1 cellular context compared by ENCODE assay signal in the genomic region with DNA sequence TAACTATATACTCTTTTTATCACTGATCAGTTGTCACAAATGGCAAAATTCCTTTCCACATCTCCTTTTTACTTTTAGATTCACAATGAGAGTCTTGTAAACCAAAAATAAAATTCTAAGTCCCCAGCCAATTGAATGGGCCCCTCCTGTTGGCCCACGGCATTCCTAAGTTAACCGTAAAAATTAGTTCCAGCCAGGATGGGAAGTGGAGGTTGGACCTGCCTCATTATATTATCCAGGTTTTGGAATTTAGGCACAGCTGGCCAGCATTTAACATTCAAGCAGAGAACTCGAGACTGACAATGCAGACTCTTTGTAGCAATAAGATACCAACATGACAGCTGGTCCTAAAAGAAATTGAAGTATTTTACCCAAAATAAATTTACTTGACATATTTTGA.
TF ChIP-seq lines count a peak whose summit lies in the region.

No MANE protein-coding gene starts in this region.

TF ChIP-seq in SK-N-SH treated with all-trans-retinoic acid at 6 μM for 48 hours, 23 proteins besides CTCF, POLR2A, EP300 and RAD21 (continued from another document):
- TF ChIP-seq, protein P1, sequence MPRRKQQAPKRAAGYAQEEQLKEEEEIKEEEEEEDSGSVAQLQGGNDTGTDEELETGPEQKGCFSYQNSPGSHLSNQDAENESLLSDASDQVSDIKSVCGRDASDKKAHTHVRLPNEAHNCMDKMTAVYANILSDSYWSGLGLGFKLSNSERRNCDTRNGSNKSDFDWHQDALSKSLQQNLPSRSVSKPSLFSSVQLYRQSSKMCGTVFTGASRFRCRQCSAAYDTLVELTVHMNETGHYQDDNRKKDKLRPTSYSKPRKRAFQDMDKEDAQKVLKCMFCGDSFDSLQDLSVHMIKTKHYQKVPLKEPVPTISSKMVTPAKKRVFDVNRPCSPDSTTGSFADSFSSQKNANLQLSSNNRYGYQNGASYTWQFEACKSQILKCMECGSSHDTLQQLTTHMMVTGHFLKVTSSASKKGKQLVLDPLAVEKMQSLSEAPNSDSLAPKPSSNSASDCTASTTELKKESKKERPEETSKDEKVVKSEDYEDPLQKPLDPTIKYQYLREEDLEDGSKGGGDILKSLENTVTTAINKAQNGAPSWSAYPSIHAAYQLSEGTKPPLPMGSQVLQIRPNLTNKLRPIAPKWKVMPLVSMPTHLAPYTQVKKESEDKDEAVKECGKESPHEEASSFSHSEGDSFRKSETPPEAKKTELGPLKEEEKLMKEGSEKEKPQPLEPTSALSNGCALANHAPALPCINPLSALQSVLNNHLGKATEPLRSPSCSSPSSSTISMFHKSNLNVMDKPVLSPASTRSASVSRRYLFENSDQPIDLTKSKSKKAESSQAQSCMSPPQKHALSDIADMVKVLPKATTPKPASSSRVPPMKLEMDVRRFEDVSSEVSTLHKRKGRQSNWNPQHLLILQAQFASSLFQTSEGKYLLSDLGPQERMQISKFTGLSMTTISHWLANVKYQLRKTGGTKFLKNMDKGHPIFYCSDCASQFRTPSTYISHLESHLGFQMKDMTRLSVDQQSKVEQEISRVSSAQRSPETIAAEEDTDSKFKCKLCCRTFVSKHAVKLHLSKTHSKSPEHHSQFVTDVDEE (CRISPR knock-in tag; IDR thresholded peaks at IDR 0.05), result no peak
- TF ChIP-seq BACH2 (CRISPR knock-in tag; IDR thresholded peaks at IDR 0.05; ENCODE audit: borderline replicate concordance) (no peak), SNAI2 (CRISPR knock-in tag; IDR thresholded peaks at IDR 0.05) (no peak), ARNTL (CRISPR knock-in tag; IDR thresholded peaks at IDR 0.05; ENCODE audit: borderline replicate concordance, low read depth) (no peak)
- TF ChIP-seq, protein P2, sequence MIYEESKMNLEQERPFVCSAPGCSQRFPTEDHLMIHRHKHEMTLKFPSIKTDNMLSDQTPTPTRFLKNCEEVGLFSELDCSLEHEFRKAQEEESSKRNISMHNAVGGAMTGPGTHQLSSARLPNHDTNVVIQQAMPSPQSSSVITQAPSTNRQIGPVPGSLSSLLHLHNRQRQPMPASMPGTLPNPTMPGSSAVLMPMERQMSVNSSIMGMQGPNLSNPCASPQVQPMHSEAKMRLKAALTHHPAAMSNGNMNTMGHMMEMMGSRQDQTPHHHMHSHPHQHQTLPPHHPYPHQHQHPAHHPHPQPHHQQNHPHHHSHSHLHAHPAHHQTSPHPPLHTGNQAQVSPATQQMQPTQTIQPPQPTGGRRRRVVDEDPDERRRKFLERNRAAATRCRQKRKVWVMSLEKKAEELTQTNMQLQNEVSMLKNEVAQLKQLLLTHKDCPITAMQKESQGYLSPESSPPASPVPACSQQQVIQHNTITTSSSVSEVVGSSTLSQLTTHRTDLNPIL (CRISPR knock-in tag; IDR thresholded peaks at IDR 0.05; ENCODE audit: low read depth), result no peak
